Comparison of ENCODE assay signal across 8 cellular contexts in the genomic region with DNA sequence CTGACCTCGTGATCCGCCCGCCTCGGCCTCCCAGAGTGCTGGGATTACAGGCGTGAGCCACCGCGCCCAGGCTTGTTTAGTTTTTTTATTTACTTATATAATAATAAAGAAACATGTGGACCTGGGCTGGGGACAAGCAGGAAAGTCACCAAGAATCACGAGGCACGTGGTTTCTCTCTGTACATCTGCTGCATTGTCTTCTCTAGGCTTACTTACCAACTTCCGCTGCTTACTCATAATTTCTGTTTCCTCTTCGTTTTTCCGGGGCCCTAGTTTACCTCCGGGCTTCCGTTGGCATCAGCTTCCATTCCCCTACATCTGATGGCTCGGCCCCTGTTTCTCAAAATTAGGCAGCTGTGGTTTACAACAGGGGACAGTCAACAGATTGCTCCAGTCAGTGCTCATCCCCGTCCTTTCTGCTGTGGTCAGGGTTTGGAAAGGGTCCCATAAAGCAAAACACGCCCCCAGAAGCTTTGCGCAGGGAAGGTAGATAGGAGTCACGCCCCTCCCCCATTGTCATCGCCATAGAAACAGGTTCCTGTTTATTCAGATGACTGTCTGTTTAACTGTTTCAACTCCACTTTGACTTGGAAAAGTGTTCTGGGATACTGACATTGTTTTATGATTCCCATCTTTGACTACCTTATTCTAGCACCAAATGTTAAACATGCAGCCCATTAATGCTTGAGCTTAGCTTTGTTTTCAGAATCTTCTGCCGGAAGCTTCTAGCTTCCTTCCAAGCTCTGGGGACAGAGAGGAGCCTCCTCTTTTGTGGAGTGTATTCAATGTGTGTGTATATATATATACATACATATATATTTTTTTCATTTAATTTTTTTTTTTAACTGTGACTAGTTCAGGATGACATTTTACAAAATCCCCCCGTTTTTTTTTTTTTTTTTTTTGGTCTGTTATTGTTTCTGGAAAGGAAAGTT. TPM values are rescaled to one million over a fixed set of nuclear protein-coding genes. Genes with fewer than 3 reads are reported as not detected.
DNase-seq lines count a peak whose midpoint lies in the region.

No MANE protein-coding gene starts in this region.

- H3K23ac ChIP-seq in neuronal stem cell (ENCODE audit: low read depth, low read length, poor library complexity), result no peak overlapping the region

- H2BK12ac ChIP-seq in neuronal stem cell (ENCODE audit: low read length), result no peak overlapping the region

- H2BK5ac ChIP-seq in neuronal stem cell (ENCODE audit: low read length), result no peak overlapping the region

- peak overlapping the region; percentile 86 for H3K4me3 ChIP-seq in CD8-positive, alpha-beta memory T cell (ENCODE audit: low read length)
- H3K4me3 ChIP-seq in neuronal stem cell (ENCODE audit: low read length in 2 of 2), result no peak overlapping the region
- peak overlapping the region in 4 of 5 donors; percentile 47 to 53 (median 50) for H3K4me3 ChIP-seq in subcutaneous abdominal adipose tissue (ENCODE audit: low read depth in 1 of 5, low read length in 5 of 5)

- no peak overlapping the region for H4K91ac ChIP-seq in neuronal stem cell (ENCODE audit: low read depth, low read length, poor library complexity)

- peak overlapping the region; percentile 81 for H2AFZ ChIP-seq in neuronal stem cell (ENCODE audit: low read length)

- WGBS in neuronal stem cell (ENCODE audit: extremely low coverage in 2 of 2, insufficient read length in 2 of 2, insufficient replicate concordance in 1 of 2), 2 donors, result no CpG with 5 or more reads among the region's 22 CpGs

- POLR2A ChIA-PET in CD8-positive, alpha-beta memory T cell (lab: Charles Lee), result interaction anchor here (0.6 to 2.1 kb wide), 8 partner anchors 21 to 189 kb away, joined by 3 to 35 read pairs (median 6); a partner anchor contains a TSS

- peak overlapping the region; percentile 69 to 94 (median 88) for H3K4me3 Mint-ChIP-seq in CD8-positive, alpha-beta memory T cell

- H2BK120ac ChIP-seq in neuronal stem cell (ENCODE audit: low read depth, low read length), result no peak overlapping the region

- DNase-seq in CD8-positive, alpha-beta memory T cell, result peak; percentile 63 to 90 (median 85)
- peak; percentile 43 for DNase-seq in H4 (ENCODE audit: low spot score)
- DNase-seq in NOMO-1 treated with dmso at 0.1 percent for 144 hours (lab: John Stamatoyannopoulos, UW; ENCODE audit: unreplicated experiment), result peak; percentile 90
- DNase-seq in activated CD8-positive, alpha-beta memory T cell treated with anti-CD3 and anti-CD28 coated beads, Interleukin-2, amount 50 U/mL, for 24 hours (ENCODE audit: extremely low read depth), result peak; percentile 69
- peak; percentile 56 for DNase-seq in fibroblast of gingiva (ENCODE audit: low read depth)
- DNase-seq in neuronal stem cell (ENCODE audit: low spot score), result peak; percentile 26
- no peak for DNase-seq in COR-L47 (lab: John Stamatoyannopoulos, UW)

- H3K27me3 Mint-ChIP-seq in CD8-positive, alpha-beta memory T cell, result peaks cover 0 to 2% of the 10 kb centered on the region in 2 donors

- CTCF ChIA-PET in CD8-positive, alpha-beta memory T cell (lab: Charles Lee), result interaction anchor here (0.7 to 2.3 kb wide), 11 partner anchors 13 to 272 kb away, joined by 3 to 10 read pairs (median 3); a partner anchor contains a TSS

- no peak overlapping the region for H2AK5ac ChIP-seq in neuronal stem cell (ENCODE audit: low read depth, low read length)

- H3K4ac ChIP-seq in neuronal stem cell (ENCODE audit: low read length), result no peak overlapping the region

- H3K4me1 ChIP-seq in CD8-positive, alpha-beta memory T cell (ENCODE audit: insufficient read depth, low read length), result peaks cover 32% of the 10 kb centered on the region
- peaks cover 4 to 6% of the 10 kb centered on the region in 2 donors for H3K4me1 ChIP-seq in neuronal stem cell (ENCODE audit: control insufficient read depth in 2 of 2, insufficient read depth in 1 of 2, low read depth in 1 of 2, low read length in 2 of 2)
- H3K4me1 ChIP-seq in subcutaneous abdominal adipose tissue (ENCODE audit: control insufficient read depth in 5 of 5, insufficient read depth in 5 of 5, low read length in 5 of 5), result peaks cover 0 to 14% (median 4%) of the 10 kb centered on the region in 5 donors

- H3K9ac ChIP-seq in neuronal stem cell (ENCODE audit: low read depth, low read length, poor library complexity), result no peak overlapping the region
- peak overlapping the region in 1 of 5 donors; percentile 48 for H3K9ac ChIP-seq in subcutaneous abdominal adipose tissue (ENCODE audit: low read length in 5 of 5)

- peaks cover 34 to 46% (median 44%) of the 10 kb centered on the region in 3 donors for H3K4me1 Mint-ChIP-seq in CD8-positive, alpha-beta memory T cell

- H3K79me1 ChIP-seq in neuronal stem cell (ENCODE audit: low read depth, low read length), result no peaks in the 10 kb centered on the region

- no peaks in the 10 kb centered on the region for H3K36me3 ChIP-seq in CD8-positive, alpha-beta memory T cell (ENCODE audit: insufficient read depth, low read length)
- H3K36me3 ChIP-seq in neuronal stem cell (replicated peaks in 1 of 2; ENCODE audit: control insufficient read depth in 2 of 2, insufficient read depth in 2 of 2, low read length in 2 of 2) (no peaks in the 10 kb centered on the region), subcutaneous abdominal adipose tissue (ENCODE audit: control insufficient read depth in 5 of 5, insufficient read depth in 5 of 5, low read length in 5 of 5) (no peaks in the 10 kb centered on the region)

- H3K14ac ChIP-seq in neuronal stem cell (ENCODE audit: low read length), result no peak overlapping the region

- no peaks in the 10 kb centered on the region for H3K27me3 ChIP-seq in CD8-positive, alpha-beta memory T cell (ENCODE audit: insufficient read depth, low read length, poor library complexity, severe bottlenecking)
- no peaks in the 10 kb centered on the region for H3K27me3 ChIP-seq in neuronal stem cell (ENCODE audit: control insufficient read depth in 3 of 3, insufficient read depth in 3 of 3, low read depth in 1 of 3, low read length in 3 of 3)
- no peaks in the 10 kb centered on the region for H3K27me3 ChIP-seq in subcutaneous abdominal adipose tissue (ENCODE audit: control insufficient read depth in 5 of 5, insufficient read depth in 4 of 5, low read length in 5 of 5)

- H4K8ac ChIP-seq in neuronal stem cell (ENCODE audit: low read depth, low read length), result no peak overlapping the region

- no peaks in the 10 kb centered on the region for H3K9me3 ChIP-seq in CD8-positive, alpha-beta memory T cell (ENCODE audit: low read length)
- H3K9me3 ChIP-seq in neuronal stem cell (replicated peaks in 1 of 2; ENCODE audit: control insufficient read depth in 2 of 2, insufficient read depth in 1 of 2, low read depth in 1 of 2, low read length in 2 of 2) (peaks cover 0 to 1% of the 10 kb centered on the region in 2 donors), subcutaneous abdominal adipose tissue (ENCODE audit: control insufficient read depth in 5 of 5, low read length in 5 of 5) (no peaks in the 10 kb centered on the region)

- H3K4me2 ChIP-seq in neuronal stem cell (ENCODE audit: insufficient read depth, low read length, poor library complexity, severe bottlenecking), result no peak overlapping the region

- H3K27ac Mint-ChIP-seq in CD8-positive, alpha-beta memory T cell, result peak overlapping the region; percentile 95 to 99 (median 98)

- no peaks in the 10 kb centered on the region for H3K9me3 Mint-ChIP-seq in CD8-positive, alpha-beta memory T cell

- peak overlapping the region; percentile 94 for H3K27ac ChIP-seq in CD8-positive, alpha-beta memory T cell (ENCODE audit: low read depth, low read length)
- H3K27ac ChIP-seq in neuronal stem cell (replicated peaks; ENCODE audit: low read length) (no peak overlapping the region), subcutaneous abdominal adipose tissue (ENCODE audit: low read depth, low read length) (no peak overlapping the region)

- no peak overlapping the region for H2BK15ac ChIP-seq in neuronal stem cell (ENCODE audit: low read length)

- no peak overlapping the region for H3K18ac ChIP-seq in neuronal stem cell (ENCODE audit: low read length)

- peaks cover 0 to 6% (median 5%) of the 10 kb centered on the region in 3 donors for H3K36me3 Mint-ChIP-seq in CD8-positive, alpha-beta memory T cell

RNA-seq across cellular contexts. Expression of a gene that starts 32.0 kb away (rescaled TPM):
- under 1 TPM; 0.13 to 0.47 TPM for total RNA-seq in CD8-positive, alpha-beta memory T cell
- 0.35 TPM for polyA plus RNA-seq in CD8-positive, alpha-beta memory T cell
- total RNA-seq in H4 (2014; rRNA removed; shearing (Covaris generic)), result 0.04 and 0.18 TPM in 2 replicates
- polyA plus RNA-seq in neuronal stem cell (2013, experiment 1 of 2), result 0.26 TPM
- 0.30 TPM for polyA plus RNA-seq in neuronal stem cell (2013, experiment 2 of 2)

RNA-seq across cellular contexts. Expression of a gene that starts 50.7 kb away (rescaled TPM):
- 10 to 100 TPM; 68.6 to 69.8 TPM for total RNA-seq in CD8-positive, alpha-beta memory T cell
- 53.8 TPM for polyA plus RNA-seq in CD8-positive, alpha-beta memory T cell
- 28.1 and 31.2 TPM in 2 replicates for total RNA-seq in H4 (2014; rRNA removed; shearing (Covaris generic))
- polyA plus RNA-seq in neuronal stem cell (2013, experiment 1 of 2), result 86.8 TPM
- 86.7 TPM for polyA plus RNA-seq in neuronal stem cell (2013, experiment 2 of 2)

Comparison
In these comparisons a context has a peak if more than half of its experiments do, and no peak if none do; other contexts are left out.
1. H3K4me3 ChIP-seq: peak in CD8-positive, alpha-beta memory T cell (single experiment) and subcutaneous abdominal adipose tissue (4 of 5); none in neuronal stem cell (0 of 2).